Comparison of ENCODE assay signal across 10 cellular contexts in genomic region chr17:31319253-31319661, GRCh38. TPM values are rescaled to one million over a fixed set of nuclear protein-coding genes. Genes with fewer than 3 reads are reported as not detected.
DNase-seq lines count a peak whose midpoint lies in the region; ATAC-seq and TF ChIP-seq lines count a peak whose summit lies in the region.
"Had no signal": no experiment of that assay in that cellular context is flagged by ENCODE, and none has a peak within 500 bp of the region (broad histone marks: within the 10 kb centered on the region; RNA-seq: fewer than 3 reads in every experiment).

No MANE protein-coding gene starts in this region.

- DNase-seq in CD1c-positive myeloid dendritic cell (ENCODE audit: extremely low spot score) (peak; percentile 85), GM23338 (ENCODE audit: low spot score) (no peak), memory B cell (ENCODE audit: low spot score in 2 of 2) (peak in 1 of 2 donors; percentile 56), NCI-H1105 treated with DMSO at 0.1 percent for 48 hours (lab: John Stamatoyannopoulos, UW) (no peak), omental fat pad (ENCODE audit: low spot score) (no peak), hepatocyte (ENCODE audit: low spot score) (no peak), LoVo (ENCODE audit: low spot score) (no peak)

- H3K9me3 ChIP-seq in hepatocyte (ENCODE audit: low read depth), result no peaks in the 10 kb centered on the region

- H3K36me3 Mint-ChIP-seq in GM23338 (ENCODE audit: low read depth) (no peaks in the 10 kb centered on the region), memory B cell (peaks cover 4% of the 10 kb centered on the region)
- peaks cover 29% of the 10 kb centered on the region for H3K36me3 Mint-ChIP-seq in T-helper 1 cell treated with Interleukin-12 subunit alpha and Interleukin-12 subunit beta and Interleukin-4 antibody, amounts not matched to agents 30 μg/mL and 1 μg/mL, for 36 hours (ENCODE audit: low read depth)

- H4K20me1 ChIP-seq in GM23338 (replicated peaks; ENCODE audit: insufficient read depth), result no peaks in the 10 kb centered on the region
- no peaks in the 10 kb centered on the region for H4K20me1 ChIP-seq in hepatocyte (ENCODE audit: insufficient read depth, poor library complexity, severe bottlenecking)

- no peak overlapping the region for H2AFZ ChIP-seq in GM23338
- no peak overlapping the region for H2AFZ ChIP-seq in hepatocyte

- 97% methylated on average over 2 of the region's 2 CpGs for WGBS in hepatocyte (ENCODE audit: low lambda C conversion rate, missing lambda C conversion rate)

- H3K27ac ChIP-seq in GM23338 (ENCODE audit: low read depth) (no peak overlapping the region), hepatocyte (no peak overlapping the region)

- ATAC-seq in GM23338 (no peak), memory B cell (ENCODE audit: low read depth) (peak; percentile 76), omental fat pad (ENCODE audit: low FRiP score) (no peak)

- H3K4me1 Mint-ChIP-seq in GM23338 (peaks cover 12% of the 10 kb centered on the region; the same call in 2 of the 3 replicates), memory B cell (peaks cover 21% of the 10 kb centered on the region)
- peaks cover 46% of the 10 kb centered on the region for H3K4me1 Mint-ChIP-seq in T-helper 1 cell treated with Interleukin-12 subunit alpha and Interleukin-12 subunit beta and Interleukin-4 antibody, amounts not matched to agents 30 μg/mL and 1 μg/mL, for 36 hours (ENCODE audit: low read depth)

- H3K27me3 ChIP-seq in GM23338 (ENCODE audit: insufficient read depth), result no peaks in the 10 kb centered on the region
- no peaks in the 10 kb centered on the region for H3K27me3 ChIP-seq in hepatocyte

- H3K4me1 ChIP-seq in GM23338 (ENCODE audit: insufficient read depth) (peaks cover 17% of the 10 kb centered on the region; the same call in 1 of the 2 replicates), hepatocyte (ENCODE audit: insufficient read depth) (no peaks in the 10 kb centered on the region)

- no peaks in the 10 kb centered on the region for H3K9me2 ChIP-seq in GM23338 (ENCODE audit: insufficient read depth)
- H3K9me2 ChIP-seq in hepatocyte (replicated peaks; ENCODE audit: insufficient read depth), result no peaks in the 10 kb centered on the region

- H3K79me2 ChIP-seq in GM23338 (replicated peaks; ENCODE audit: insufficient read depth) (no peaks in the 10 kb centered on the region), hepatocyte (no peaks in the 10 kb centered on the region)

- no peaks in the 10 kb centered on the region for H3K9me3 Mint-ChIP-seq in GM23338
- H3K9me3 Mint-ChIP-seq in T-helper 1 cell treated with Interleukin-12 subunit alpha and Interleukin-12 subunit beta and Interleukin-4 antibody, amounts not matched to agents 30 μg/mL and 1 μg/mL, for 36 hours, result no peaks in the 10 kb centered on the region
- no peaks in the 10 kb centered on the region for H3K9me3 Mint-ChIP-seq in memory B cell

- H3K4me3 ChIP-seq in GM23338, result no peak overlapping the region
- no peak overlapping the region for H3K4me3 ChIP-seq in hepatocyte

- H3K4me3 Mint-ChIP-seq in GM23338 (no peak overlapping the region), memory B cell (peak overlapping the region; percentile 88)
- H3K4me3 Mint-ChIP-seq in T-helper 1 cell treated with Interleukin-12 subunit alpha and Interleukin-12 subunit beta and Interleukin-4 antibody, amounts not matched to agents 30 μg/mL and 1 μg/mL, for 36 hours, result peak overlapping the region; percentile 82

- H3K27me3 Mint-ChIP-seq in GM23338 (ENCODE audit: insufficient read depth, low read depth, poor library complexity), result peaks cover 4% of the 10 kb centered on the region
- no peaks in the 10 kb centered on the region for H3K27me3 Mint-ChIP-seq in T-helper 1 cell treated with Interleukin-12 subunit alpha and Interleukin-12 subunit beta and Interleukin-4 antibody, amounts not matched to agents 30 μg/mL and 1 μg/mL, for 36 hours (ENCODE audit: low read depth)
- no peaks in the 10 kb centered on the region for H3K27me3 Mint-ChIP-seq in memory B cell

- peak overlapping the region; percentile 52; the same call in 1 of the 2 replicates for H3K27ac Mint-ChIP-seq in GM23338
- peak overlapping the region; percentile 92 for H3K27ac Mint-ChIP-seq in T-helper 1 cell treated with Interleukin-12 subunit alpha and Interleukin-12 subunit beta and Interleukin-4 antibody, amounts not matched to agents 30 μg/mL and 1 μg/mL, for 36 hours
- H3K27ac Mint-ChIP-seq in memory B cell, result peak overlapping the region; percentile 92

- no peak overlapping the region for H3K4me2 ChIP-seq in GM23338
- no peak overlapping the region for H3K4me2 ChIP-seq in hepatocyte

- H3F3A ChIP-seq in GM23338 (replicated peaks; ENCODE audit: low read depth), result no peaks in the 10 kb centered on the region

- TF ChIP-seq CTCF in GM23338 (conservative IDR thresholded peaks at IDR 0.05; ENCODE audit: low read depth in 2 of 2) (no peak), omental fat pad (IDR thresholded peaks at IDR 0.05) (no peak), hepatocyte (IDR thresholded peaks at IDR 0.05; ENCODE audit: poor library complexity) (no peak)

- H3K36me3 ChIP-seq in GM23338 (ENCODE audit: insufficient read depth), result no peaks in the 10 kb centered on the region
- no peaks in the 10 kb centered on the region for H3K36me3 ChIP-seq in hepatocyte (replicated peaks; ENCODE audit: insufficient read depth, low read depth)

TF ChIP-seq in GM23338, 12 proteins besides CTCF, POLR2A, EP300 and RAD21 (continues in another document):
- TF ChIP-seq STAT1 (IDR thresholded peaks at IDR 0.05; ENCODE audit: unreplicated experiment) (no peak), REST (IDR thresholded peaks at IDR 0.05; ENCODE audit: unreplicated experiment) (no peak), NANOG (IDR thresholded peaks at IDR 0.05; ENCODE audit: borderline replicate concordance) (no peak), ZNF114 (CRISPR knock-in tag; IDR thresholded peaks at IDR 0.05) (no peak), CREB1 (CRISPR knock-in tag; IDR thresholded peaks at IDR 0.05; ENCODE audit: low read depth) (no peak), ZNF331 (CRISPR knock-in tag; IDR thresholded peaks at IDR 0.05; ENCODE audit: low read depth) (no peak)

RNA-seq across cellular contexts. Expression of gene EVI2A, which starts 2.2 kb away (rescaled TPM):
- total RNA-seq in GM23338 (2014; rRNA removed; shearing (Covaris generic)), result not detected in 2 replicates
- polyA plus RNA-seq in GM23338 (2016; fragmentation: Nextera tagmentation; extraction: Ambion mirVana) (0.96 and 1.3 TPM in 2 replicates), hepatocyte (0.88 and 1.1 TPM in 2 replicates)
- total RNA-seq in omental fat pad (10 to 100 TPM; 10.6 to 24.1 (median 18.7) TPM), hepatocyte (0.10 and 0.28 TPM in 2 replicates)
- polyA plus RNA-seq: neural cell had no signal

RNA-seq across cellular contexts. Expression of gene EVI2B, which starts 5.4 kb away (rescaled TPM):
- not detected in 2 replicates for total RNA-seq in GM23338 (2014; rRNA removed; shearing (Covaris generic))
- 0.18 TPM in 1 of 2 replicates, not detected in the other for polyA plus RNA-seq in GM23338 (2016; fragmentation: Nextera tagmentation; extraction: Ambion mirVana)
- total RNA-seq in omental fat pad, result 10 to 100 TPM; 13.5 to 36.9 (median 29.6) TPM
- total RNA-seq in hepatocyte, result not detected in 2 replicates
- 0.34 TPM in 1 of 2 replicates, not detected in the other for polyA plus RNA-seq in hepatocyte
- polyA plus RNA-seq: neural cell had no signal

RNA-seq across cellular contexts. Expression of gene OMG, which starts 22.2 kb away (rescaled TPM):
- total RNA-seq in GM23338 (2014; rRNA removed; shearing (Covaris generic)), result not detected in 2 replicates
- polyA plus RNA-seq in GM23338 (2016; fragmentation: Nextera tagmentation; extraction: Ambion mirVana) (0.71 and 1.3 TPM in 2 replicates), hepatocyte (0.58 and 2.2 TPM in 2 replicates)
- total RNA-seq in omental fat pad (under 1 TPM in 2 of 4 donors, not detected in 2; 0.84 TPM), hepatocyte (0.12 TPM in 1 of 2 replicates, not detected in the other)
- total RNA-seq: RPMI7951 had no signal
- polyA plus RNA-seq: neural cell had no signal

Comparison
In these comparisons a context has a peak if more than half of its experiments do, and no peak if none do; other contexts are left out.
1. RNA of gene EVI2B, which starts 5.4 kb away (total RNA-seq): 13.5 to 36.9 TPM in omental fat pad; not detected in GM23338 and not detected in hepatocyte; every median in the first group is over 10 times any median in the second.
2. Peak in every context shown above with its lines, with median percentiles within 50 percentile points of each other: H3K27ac Mint-ChIP-seq.